In genomic region chr6:138517635-138518034, GRCh38 we compare ENCODE assay signal across 8 cellular contexts. TPM values are rescaled to one million over a fixed set of nuclear protein-coding genes. Genes with fewer than 3 reads are reported as not detected.
DNase-seq lines count a peak whose midpoint lies in the region; TF ChIP-seq lines count a peak whose summit lies in the region.

No MANE protein-coding gene starts in this region.

- H3K23me2 ChIP-seq in H9 (ENCODE audit: insufficient read length, low read depth, low read length, poor library complexity, severe bottlenecking), result no peaks in the 10 kb centered on the region

- H4K91ac ChIP-seq in H9 (ENCODE audit: insufficient read length, low read depth, low read length), result no peak overlapping the region

- TF ChIP-seq CTCF in GM12873 (IDR thresholded peaks at IDR 0.05; ENCODE audit: insufficient read depth, low read depth, low read length, missing control alignments), result peak; percentile 88
- peak; percentile 86 for TF ChIP-seq CTCF in H9 (conservative IDR thresholded peaks at IDR 0.05)
- peak; percentile 49; the same call in 1 of the 2 replicates for TF ChIP-seq CTCF in LNCaP clone FGC (IDR thresholded peaks at IDR 0.05; ENCODE audit: control insufficient read depth, extremely low read depth, insufficient read depth)
- peak; percentile 22 for TF ChIP-seq CTCF in neural cell (IDR thresholded peaks at IDR 0.05; ENCODE audit: poor library complexity, severe bottlenecking)
- TF ChIP-seq CTCF in uterus (IDR thresholded peaks at IDR 0.05), result peak; percentile 16 to 47 (median 30)

- no peak for TF ChIP-seq EP300 in neural cell (conservative IDR thresholded peaks at IDR 0.05; ENCODE audit: poor library complexity, severe bottlenecking)

- H2BK120ac ChIP-seq in H9 (ENCODE audit: low read depth, low read length, poor library complexity, severe bottlenecking), result no peak overlapping the region

- TF ChIP-seq RAD21 in neural cell (conservative IDR thresholded peaks at IDR 0.05), result no peak

- no peak overlapping the region for H3K14ac ChIP-seq in H9 (ENCODE audit: insufficient read depth, low read length)

- H3K4ac ChIP-seq in H9 (ENCODE audit: low read depth, low read length), result no peak overlapping the region

- H4K20me1 ChIP-seq in H9 (ENCODE audit: control insufficient read depth, insufficient read depth, insufficient read length) (no peaks in the 10 kb centered on the region), neural cell (ENCODE audit: insufficient read depth) (no peaks in the 10 kb centered on the region)

- no peak overlapping the region for H2AK5ac ChIP-seq in H9 (ENCODE audit: insufficient read length, low read length)

- no peak overlapping the region for H3K23ac ChIP-seq in H9 (ENCODE audit: insufficient read length, low read depth, low read length)

- WGBS in H9 (ENCODE audit: extremely low coverage, insufficient read length, low lambda C conversion rate), result no CpG with 5 or more reads among the region's 3 CpGs

- H3K4me2 ChIP-seq in H9 (ENCODE audit: insufficient read depth, insufficient read length, low read length) (no peak overlapping the region), neural cell (ENCODE audit: low read length) (no peak overlapping the region)

- H2AFZ ChIP-seq in H9 (ENCODE audit: low read length), result no peak overlapping the region
- H2AFZ ChIP-seq in neural cell (ENCODE audit: low read depth, low read length), result no peak overlapping the region

- H3K9me2 ChIP-seq in neural cell (ENCODE audit: insufficient read depth, low read length), result no peaks in the 10 kb centered on the region

- H3K4me3 ChIP-seq in LNCaP clone FGC (ENCODE audit: low read depth, low read length) (no peak overlapping the region), neural cell (ENCODE audit: low read length) (no peak overlapping the region), uterus (no peak overlapping the region)

- no peak overlapping the region for H4K5ac ChIP-seq in H9 (ENCODE audit: insufficient read length, low read depth, low read length)

- no peak overlapping the region for H2BK20ac ChIP-seq in H9 (ENCODE audit: low read depth, low read length, poor library complexity, severe bottlenecking)

- intact Hi-C loops in uterus (cut with DNase I; ENCODE audit: low total_unique reads), result no loop called here

- H3K56ac ChIP-seq in H9 (ENCODE audit: insufficient read length, low read depth, low read length), result no peak overlapping the region

- H3K9ac ChIP-seq in H9 (ENCODE audit: extremely low read depth, insufficient read length, low read length) (no peak overlapping the region), neural cell (ENCODE audit: low read length) (no peak overlapping the region)

- H3K27ac Mint-ChIP-seq in H9, result no peak overlapping the region; a peak in 1 of 7 replicates

- H3K36me3 ChIP-seq in neural cell (ENCODE audit: insufficient read depth, low read length), result no peaks in the 10 kb centered on the region
- no peaks in the 10 kb centered on the region for H3K36me3 ChIP-seq in uterus

- peaks cover 7 to 10% (median 9%) of the 10 kb centered on the region in 3 experiments for H3K36me3 Mint-ChIP-seq in H9 (ENCODE audit: insufficient read depth in 1 of 3, low read depth in 3 of 3)

- no peak overlapping the region for H2BK5ac ChIP-seq in H9 (ENCODE audit: insufficient read length, low read length)

- no peak overlapping the region for H2BK15ac ChIP-seq in H9 (ENCODE audit: low read depth, low read length)

- H3F3A ChIP-seq in neural cell (ENCODE audit: insufficient read depth, low read length, poor library complexity, severe bottlenecking), result no peaks in the 10 kb centered on the region

- no peak overlapping the region for H3T11ph ChIP-seq in H9 (ENCODE audit: low read length)

- H3K9me3 Mint-ChIP-seq in H9, result peaks cover 8 to 9% of the 10 kb centered on the region in 2 experiments; a peak in 4 of 5 replicates

- H3K4me1 ChIP-seq in H9 (ENCODE audit: insufficient read depth, low read length), result peaks cover 4% of the 10 kb centered on the region; the same call in 1 of the 2 replicates
- no peaks in the 10 kb centered on the region for H3K4me1 ChIP-seq in uterus

- no peak for TF ChIP-seq POLR2A in uterus (IDR thresholded peaks at IDR 0.05)

- H4K8ac ChIP-seq in H9 (replicated peaks; ENCODE audit: insufficient read length, low read depth, low read length), result no peak overlapping the region

- H3K4me1 Mint-ChIP-seq in H9, result peaks cover 13 to 21% of the 10 kb centered on the region in 2 experiments

- H3K27me3 ChIP-seq in H9 (ENCODE audit: insufficient read depth, low read length) (no peaks in the 10 kb centered on the region), neural cell (ENCODE audit: insufficient read depth, low read depth, low read length) (no peaks in the 10 kb centered on the region), uterus (no peaks in the 10 kb centered on the region)

- no peak overlapping the region for H2BK12ac ChIP-seq in H9 (ENCODE audit: insufficient read length, low read depth, low read length)

- DNase-seq in H9 (peak; percentile 77), LNCaP clone FGC (ENCODE audit: low read depth) (no peak), uterus (peak in 1 of 2 donors; percentile 24), DMS79 (lab: John Stamatoyannopoulos, UW) (no peak)
- peak; percentile 66 for DNase-seq in activated CD4-positive, alpha-beta T cell treated with anti-CD3 and anti-CD28 coated beads for 48 hours
- DNase-seq in effector CD8-positive, alpha-beta T cell (lab: John Stamatoyannopoulos, UW), result peak; percentile 27

- no peaks in the 10 kb centered on the region for H3K79me2 ChIP-seq in H9 (ENCODE audit: insufficient read depth, low read length)
- H3K79me2 ChIP-seq in neural cell (replicated peaks; ENCODE audit: insufficient read depth, low read length), result peaks cover 9% of the 10 kb centered on the region

- H3K79me1 ChIP-seq in H9 (ENCODE audit: insufficient read depth, low read depth, low read length, poor library complexity, severe bottlenecking), result peaks cover 2% of the 10 kb centered on the region

- H3K27ac ChIP-seq in H9 (ENCODE audit: insufficient read length, low read depth, low read length), result no peak overlapping the region
- no peak overlapping the region for H3K27ac ChIP-seq in neural cell (ENCODE audit: low read length)
- H3K27ac ChIP-seq in uterus, result no peak overlapping the region

- no peaks in the 10 kb centered on the region for H3K9me3 ChIP-seq in H9 (ENCODE audit: control insufficient read depth, low read depth, low read length)
- H3K9me3 ChIP-seq in neural cell (ENCODE audit: low read length), result no peaks in the 10 kb centered on the region
- no peaks in the 10 kb centered on the region for H3K9me3 ChIP-seq in uterus

- no peak overlapping the region for H3K4me3 Mint-ChIP-seq in H9

- no peak overlapping the region for H3K18ac ChIP-seq in H9 (ENCODE audit: insufficient read length, low read depth, low read length)

- no peaks in the 10 kb centered on the region for H3K27me3 Mint-ChIP-seq in H9 (ENCODE audit: low read depth)

TF ChIP-seq in neural cell, 6 proteins besides CTCF, POLR2A, EP300 and RAD21:
- TF ChIP-seq TAF1 (IDR thresholded peaks at IDR 0.05; ENCODE audit: low read depth) (no peak), SMC3 (conservative IDR thresholded peaks at IDR 0.05; ENCODE audit: poor library complexity) (no peak), POLR2AphosphoS5 (IDR thresholded peaks at IDR 0.05) (no peak), EZH2 (IDR thresholded peaks at IDR 0.05; ENCODE audit: borderline replicate concordance, insufficient read depth, low read length, poor library complexity, severe bottlenecking) (no peak), REST (IDR thresholded peaks at IDR 0.05; ENCODE audit: borderline replicate concordance) (no peak), MXI1 (conservative IDR thresholded peaks at IDR 0.05; ENCODE audit: poor library complexity, severe bottlenecking) (no peak)

RNA-seq across cellular contexts. Expression of gene NHSL1, which starts 18.3 kb away (rescaled TPM):
- total RNA-seq in H9 (2021), result 28.7 and 30.8 TPM in 2 replicates
- polyA plus RNA-seq in neural cell, result 1.5 and 2.4 TPM in 2 replicates
- polyA minus RNA-seq in neural cell, result 5.8 and 10.3 TPM in 2 replicates
- total RNA-seq in uterus, result 10 to 100 TPM in 1 of 4 donors, 1 to 10 TPM in 3; 2.8 to 30.9 (median 7.9) TPM

Comparison
In these comparisons a context has a peak if more than half of its experiments do, and no peak if none do; other contexts are left out.
1. CTCF ChIP-seq: peak in every context shown above with its lines; median percentile 88 in GM12873; 86 in H9; 49 in LNCaP clone FGC; 30 in uterus; 22 in neural cell.
2. DNase-seq: peak in H9 (single experiment), activated CD4-positive, alpha-beta T cell treated with anti-CD3 and anti-CD28 coated beads for 48 hours (single experiment) and effector CD8-positive, alpha-beta T cell (single experiment); none in LNCaP clone FGC (single experiment) and DMS79 (single experiment).